22 cellular contexts compared by ENCODE assay signal in the genomic region with DNA sequence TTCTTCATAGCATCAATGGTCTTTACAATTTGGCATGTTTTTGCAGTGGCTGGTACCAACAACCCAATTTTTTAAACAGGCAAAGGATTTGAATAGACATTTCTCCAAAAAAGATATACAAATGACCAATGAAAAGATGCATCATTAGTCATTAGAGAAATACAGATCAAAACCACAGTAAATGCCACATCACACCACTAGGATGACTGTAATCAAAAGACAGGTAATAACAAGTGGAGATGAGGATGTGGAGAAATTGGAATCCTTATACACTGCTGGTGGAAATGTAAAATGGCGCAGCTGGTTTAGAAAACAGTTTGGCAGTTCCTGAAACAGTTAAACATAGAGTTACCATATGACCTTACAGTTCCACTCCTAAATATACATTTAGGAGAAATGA. TPM values are rescaled to one million over a fixed set of nuclear protein-coding genes. Genes with fewer than 3 reads are reported as not detected.
DNase-seq lines count a peak whose midpoint lies in the region; ATAC-seq, FAIRE-seq and TF ChIP-seq lines count a peak whose summit lies in the region.
"Had no signal": no experiment of that assay in that cellular context is flagged by ENCODE, and none has a peak within 500 bp of the region (broad histone marks: within the 10 kb centered on the region; RNA-seq: fewer than 3 reads in every experiment).

No MANE protein-coding gene starts in this region.

- no peak overlapping the region for H3K27ac ChIP-seq in PC-3 (ENCODE audit: low read length)
- H3K27ac ChIP-seq: BLaER1 treated with 17β-estradiol and CSF1 and Interleukin-3, amounts not matched to agents 10 nM and 100 nM; HL-60 had no signal

- DNase-seq in GM12891 (ENCODE audit: insufficient read length, low spot score) = no peak
- peak; percentile 18 for DNase-seq in PC-3
- peak; percentile 79 for DNase-seq in epithelial cell of esophagus (ENCODE audit: low read depth)
- no peak for DNase-seq in neural crest cell (ENCODE audit: low read depth, low spot score)
- no peak for DNase-seq in T-helper 2 cell treated with Interferon-gamma antibody and Interleukin-4, amounts not matched to agents 5 μg/mL and 100 μg/mL, for 36 hours (ENCODE audit: low spot score)
- no peak for DNase-seq in SKM-1 (lab: John Stamatoyannopoulos, UW; ENCODE audit: unreplicated experiment)
- DNase-seq: CD8-positive, alpha-beta T cell; IMR-90; MG63; NCI-H1048; NCI-H1436 treated with DMSO at 0.1 percent for 48 hours; NCI-H2081; NCI-H524; NCI-H82; OCI-M1; RPMI8226; SIG-M5; T-helper 1 cell had no signal

- CTCF ChIA-PET in PC-3 (lab: Charles Lee) = no interaction called here

- peaks cover 18% of the 10 kb centered on the region for H3K36me3 Mint-ChIP-seq in neural crest cell (ENCODE audit: low read depth)
- no peaks in the 10 kb centered on the region for H3K36me3 Mint-ChIP-seq in T-helper 2 cell treated with Interferon-gamma antibody and Interleukin-4, amounts not matched to agents 5 μg/mL and 100 μg/mL, for 36 hours (ENCODE audit: low read depth)

- no peaks in the 10 kb centered on the region for H3K4me1 ChIP-seq in PC-3 (ENCODE audit: insufficient read depth, low read length)
- H3K4me1 ChIP-seq: BLaER1 treated with 17β-estradiol and CSF1 and Interleukin-3, amounts not matched to agents 10 nM and 100 nM had no signal

- no peaks in the 10 kb centered on the region for H3K36me3 ChIP-seq in PC-3 (ENCODE audit: low read depth, low read length)
- H3K36me3 ChIP-seq: MG63 had no signal

- peaks cover 10% of the 10 kb centered on the region for H3K4me1 Mint-ChIP-seq in neural crest cell
- H3K4me1 Mint-ChIP-seq in T-helper 2 cell treated with Interferon-gamma antibody and Interleukin-4, amounts not matched to agents 5 μg/mL and 100 μg/mL, for 36 hours (ENCODE audit: low read depth) = no peaks in the 10 kb centered on the region

- no peaks in the 10 kb centered on the region for H3K79me2 ChIP-seq in PC-3 (ENCODE audit: low read length)

- POLR2A ChIA-PET in PC-3 (lab: Charles Lee; ENCODE audit: unreplicated experiment) = no interaction called here

- no peak for TF ChIP-seq POLR2A in GM12891 (IDR thresholded peaks at IDR 0.05; ENCODE audit: low read depth, low read length)

- no peak overlapping the region for H3K4me3 Mint-ChIP-seq in neural crest cell
- H3K4me3 Mint-ChIP-seq in T-helper 2 cell treated with Interferon-gamma antibody and Interleukin-4, amounts not matched to agents 5 μg/mL and 100 μg/mL, for 36 hours = no peak overlapping the region
- H3K4me3 Mint-ChIP-seq: CD8-positive, alpha-beta T cell had no signal

- no peak overlapping the region for H3K4me2 ChIP-seq in PC-3 (ENCODE audit: low read length)
- H3K4me2 ChIP-seq: BLaER1 treated with 17β-estradiol and CSF1 and Interleukin-3, amounts not matched to agents 10 nM and 100 nM had no signal

- H3K9ac ChIP-seq in PC-3 (ENCODE audit: low read length) = no peak overlapping the region
- H3K9ac ChIP-seq: BLaER1 treated with 17β-estradiol and CSF1 and Interleukin-3, amounts not matched to agents 10 nM and 100 nM had no signal

- peaks cover 2% of the 10 kb centered on the region for H3K9me3 Mint-ChIP-seq in neural crest cell
- H3K9me3 Mint-ChIP-seq in T-helper 2 cell treated with Interferon-gamma antibody and Interleukin-4, amounts not matched to agents 5 μg/mL and 100 μg/mL, for 36 hours = no peaks in the 10 kb centered on the region
- H3K9me3 Mint-ChIP-seq: CD8-positive, alpha-beta T cell had no signal

- H3K27ac Mint-ChIP-seq in neural crest cell (ENCODE audit: unreplicated experiment) = no peak overlapping the region
- H3K27ac Mint-ChIP-seq in T-helper 2 cell treated with Interferon-gamma antibody and Interleukin-4, amounts not matched to agents 5 μg/mL and 100 μg/mL, for 36 hours = no peak overlapping the region
- H3K27ac Mint-ChIP-seq: CD8-positive, alpha-beta T cell had no signal

- H3K27me3 ChIP-seq in PC-3 (ENCODE audit: low read length) = no peaks in the 10 kb centered on the region
- H3K27me3 ChIP-seq: BLaER1 treated with 17β-estradiol and CSF1 and Interleukin-3, amounts not matched to agents 10 nM and 100 nM; MG63 had no signal

- no peaks in the 10 kb centered on the region for H3K9me3 ChIP-seq in PC-3 (ENCODE audit: low read length)
- H3K9me3 ChIP-seq: MG63 had no signal

- H3K27me3 Mint-ChIP-seq in neural crest cell (ENCODE audit: low read depth) = no peaks in the 10 kb centered on the region
- peaks cover 2% of the 10 kb centered on the region for H3K27me3 Mint-ChIP-seq in T-helper 2 cell treated with Interferon-gamma antibody and Interleukin-4, amounts not matched to agents 5 μg/mL and 100 μg/mL, for 36 hours (ENCODE audit: low read depth)

- no peak overlapping the region for H2AFZ ChIP-seq in PC-3 (ENCODE audit: low read length)

- H3K4me3 ChIP-seq in PC-3 (ENCODE audit: low read length) = no peak overlapping the region
- no peak overlapping the region for H3K4me3 ChIP-seq in epithelial cell of esophagus (ENCODE audit: low read length)
- H3K4me3 ChIP-seq: BLaER1 treated with 17β-estradiol and CSF1 and Interleukin-3, amounts not matched to agents 10 nM and 100 nM; MG63 had no signal

- TF ChIP-seq CTCF in PC-3 (conservative IDR thresholded peaks at IDR 0.05; ENCODE audit: low read depth, low read length) (peak; percentile 16; the same call in 1 of the 2 replicates), epithelial cell of esophagus (IDR thresholded peaks at IDR 0.05; ENCODE audit: insufficient read depth, low read depth, low read length, missing control alignments) (peak; percentile 31), neural crest cell (conservative IDR thresholded peaks at IDR 0.05) (peak; percentile 36)

- peak; percentile 73 for FAIRE-seq in GM12891 (lab: Jason Lieb, UNC)

- no peak for ATAC-seq in PC-3
- no peak for ATAC-seq in GM21825 (IDR thresholded peaks at IDR 0.05; ENCODE audit: unreplicated experiment)
- ATAC-seq: CD8-positive, alpha-beta T cell; SK-N-SH treated with all-trans-retinoic acid at 6 μM for 48 hours had no signal

- H3K9me2 ChIP-seq in PC-3 (replicated peaks; ENCODE audit: low read length) = no peaks in the 10 kb centered on the region

- no peaks in the 10 kb centered on the region for H3F3A ChIP-seq in PC-3 (ENCODE audit: low read length, unreplicated experiment)

- BruUV-seq in PC-3 (replicated peaks; lab: Mats Ljungman, UMichigan) = no TSS peak

- intact Hi-C loops in PC-3 (cut with micrococcal nuclease) = no loop called here

- H4K20me1 ChIP-seq in PC-3 (ENCODE audit: low read length) = no peaks in the 10 kb centered on the region
- H4K20me1 ChIP-seq: BLaER1 treated with 17β-estradiol and CSF1 and Interleukin-3, amounts not matched to agents 10 nM and 100 nM had no signal

TF ChIP-seq in GM12891, 5 proteins besides CTCF, POLR2A, EP300 and RAD21:
- TF ChIP-seq TAF1 (IDR thresholded peaks at IDR 0.05; ENCODE audit: low read depth, low read length) = no peak
- TF ChIP-seq POU2F2 (IDR thresholded peaks at IDR 0.05; ENCODE audit: low read depth, low read length) = no peak
- no peak for TF ChIP-seq PAX5 (IDR thresholded peaks at IDR 0.05; ENCODE audit: insufficient read depth, low read length, severe bottlenecking)
- TF ChIP-seq SPI1 (IDR thresholded peaks at IDR 0.05; ENCODE audit: low read depth, low read length) = no peak
- no peak for TF ChIP-seq POLR2AphosphoS5 (IDR thresholded peaks at IDR 0.05; ENCODE audit: low read depth, low read length)
TF ChIP-seq in GM12891: peak in this region for 0.

RNA-seq across cellular contexts. Expression of gene TGFB3, which starts 55.4 kb away (rescaled TPM):
- polyA plus RNA-seq in GM12891 (2012; ENCODE audit: low read depth, missing spikeins) = 1.1 TPM
- total RNA-seq in PC-3 (2014; rRNA removed) = 10.2 and 15.5 TPM in 2 replicates
- 4.6 and 5.5 TPM in 2 replicates for total RNA-seq in neural crest cell

RNA-seq across cellular contexts. Expression of gene IFT43, which starts 59.1 kb away (rescaled TPM):
- polyA plus RNA-seq in GM12891 (2012; ENCODE audit: low read depth, missing spikeins) = 17.6 TPM
- total RNA-seq in PC-3 (2014; rRNA removed) (23.7 and 41.3 TPM in 2 replicates), neural crest cell (32.8 and 34.1 TPM in 2 replicates)

Comparison
In these comparisons a context has a peak if more than half of its experiments do, and no peak if none do; other contexts are left out.
1. DNase-seq: peak in PC-3 (single experiment) and epithelial cell of esophagus (single experiment); none in GM12891 (single experiment), neural crest cell (single experiment), T-helper 2 cell treated with Interferon-gamma antibody and Interleukin-4, amounts not matched to agents 5 μg/mL and 100 μg/mL, for 36 hours (single experiment) and SKM-1 (single experiment).
2. Peak in every context shown above with its lines, with median percentiles within 50 percentile points of each other: CTCF ChIP-seq.